Comparison of ENCODE assay signal across 8 cellular contexts in the genomic region with DNA sequence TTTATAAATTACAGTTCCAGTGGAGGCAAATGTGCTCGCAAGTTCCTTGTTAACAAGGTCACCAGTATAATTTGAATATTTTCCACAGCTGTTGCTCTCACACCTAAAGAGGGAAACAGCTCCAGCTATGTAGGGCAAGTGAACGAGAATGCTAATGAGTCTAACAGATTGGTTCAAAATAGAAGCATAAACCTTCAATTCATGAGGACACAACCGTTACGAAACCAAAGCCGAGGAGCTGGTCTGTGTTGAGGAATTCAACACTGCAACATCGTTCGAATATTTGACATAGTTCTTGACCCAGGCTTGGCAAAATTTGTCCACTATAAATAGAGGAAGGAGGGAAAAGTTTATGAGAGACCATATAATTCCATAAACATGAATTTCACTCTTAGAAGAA.
A peak's percentile ranks its signal among the peaks of the same experiment; 100 is the strongest.
DNase-seq lines count a peak whose midpoint lies in the region; ATAC-seq lines count a peak whose summit lies in the region.

No MANE protein-coding gene starts in this region.

- peak overlapping the region; percentile 89 for H3K27ac Mint-ChIP-seq in activated T-helper 1 cell treated with anti-CD3 and anti-CD28 coated beads, Interleukin-12 subunit alpha, Interleukin-12 subunit beta, Interleukin-2, Interleukin-4 antibody, amounts not matched to agents 30 ng/mL and 10 ng/mL and 1 ng/mL, durations not matched to agents 14 hours and 24 hours and 36 hours
- H3K27ac Mint-ChIP-seq in memory B cell = peak overlapping the region; percentile 84

- in situ Hi-C loops in HAP-1 (cut with MboI; ENCODE audit: low sequenced_read_pairs) = no loop called here

- H3K9me3 ChIP-seq in HAP-1 = no peaks in the 10 kb centered on the region

- no peaks in the 10 kb centered on the region for H3K27me3 ChIP-seq in HAP-1 (ENCODE audit: low read depth)

- H3K36me3 ChIP-seq in HAP-1 (replicated peaks) = no peaks in the 10 kb centered on the region

- DNase-seq in GM04503 (ENCODE audit: low read depth) (peak; percentile 83), memory B cell (ENCODE audit: low spot score in 2 of 2) (no peak), NCI-H774 (lab: John Stamatoyannopoulos, UW) (no peak), HAP-1 (ENCODE audit: low spot score in 2 of 2) (no peak), head of caudate nucleus (no peak)
- DNase-seq in activated T-helper 1 cell treated with anti-CD3 and anti-CD28 coated beads, Interleukin-12 subunit alpha, Interleukin-12 subunit beta, Interleukin-2, Interleukin-4 antibody, amounts not matched to agents 30 ng/mL and 10 ng/mL and 1 ng/mL, durations not matched to agents 14 hours and 24 hours and 36 hours (ENCODE audit: low spot score) = no peak

- H3K9me3 Mint-ChIP-seq in activated T-helper 1 cell treated with anti-CD3 and anti-CD28 coated beads, Interleukin-12 subunit alpha, Interleukin-12 subunit beta, Interleukin-2, Interleukin-4 antibody, amounts not matched to agents 30 ng/mL and 10 ng/mL and 1 ng/mL, durations not matched to agents 14 hours and 24 hours and 36 hours = peaks cover 14% of the 10 kb centered on the region
- peaks cover 10% of the 10 kb centered on the region for H3K9me3 Mint-ChIP-seq in memory B cell

- no peaks in the 10 kb centered on the region for H3K4me1 ChIP-seq in HAP-1

- no peaks in the 10 kb centered on the region for H3K36me3 Mint-ChIP-seq in activated T-helper 1 cell treated with anti-CD3 and anti-CD28 coated beads, Interleukin-12 subunit alpha, Interleukin-12 subunit beta, Interleukin-2, Interleukin-4 antibody, amounts not matched to agents 30 ng/mL and 10 ng/mL and 1 ng/mL, durations not matched to agents 14 hours and 24 hours and 36 hours (ENCODE audit: low read depth)
- peaks cover 3% of the 10 kb centered on the region for H3K36me3 Mint-ChIP-seq in memory B cell

- H3K4me1 Mint-ChIP-seq in activated T-helper 1 cell treated with anti-CD3 and anti-CD28 coated beads, Interleukin-12 subunit alpha, Interleukin-12 subunit beta, Interleukin-2, Interleukin-4 antibody, amounts not matched to agents 30 ng/mL and 10 ng/mL and 1 ng/mL, durations not matched to agents 14 hours and 24 hours and 36 hours (ENCODE audit: low read depth) = peaks cover 35% of the 10 kb centered on the region
- peaks cover 21% of the 10 kb centered on the region for H3K4me1 Mint-ChIP-seq in memory B cell

- no peak overlapping the region for H3K4me3 ChIP-seq in HAP-1

- intact Hi-C loops in activated T-helper 1 cell treated with anti-CD3 and anti-CD28 coated beads, Interleukin-12 subunit alpha, Interleukin-12 subunit beta, Interleukin-2, Interleukin-4 antibody, amounts not matched to agents 30 ng/mL and 10 ng/mL and 1 ng/mL, durations not matched to agents 14 hours and 24 hours and 36 hours (cut with micrococcal nuclease) = loop anchor here (1.0 to 10.0 kb wide), 13 partner anchors 17 to 1141 kb away; no protein-coding TSS in a partner anchor
- intact Hi-C loops in head of caudate nucleus (cut with DNase I) = no loop called here

- peaks cover 8% of the 10 kb centered on the region for H3K27me3 Mint-ChIP-seq in activated T-helper 1 cell treated with anti-CD3 and anti-CD28 coated beads, Interleukin-12 subunit alpha, Interleukin-12 subunit beta, Interleukin-2, Interleukin-4 antibody, amounts not matched to agents 30 ng/mL and 10 ng/mL and 1 ng/mL, durations not matched to agents 14 hours and 24 hours and 36 hours (ENCODE audit: insufficient read depth)
- peaks cover 1% of the 10 kb centered on the region for H3K27me3 Mint-ChIP-seq in memory B cell

- H3K4me3 Mint-ChIP-seq in activated T-helper 1 cell treated with anti-CD3 and anti-CD28 coated beads, Interleukin-12 subunit alpha, Interleukin-12 subunit beta, Interleukin-2, Interleukin-4 antibody, amounts not matched to agents 30 ng/mL and 10 ng/mL and 1 ng/mL, durations not matched to agents 14 hours and 24 hours and 36 hours = no peak overlapping the region
- peak overlapping the region; percentile 53 for H3K4me3 Mint-ChIP-seq in memory B cell

- ATAC-seq in HG02642 (IDR thresholded peaks at IDR 0.05; ENCODE audit: poor library complexity, unreplicated experiment) (peak; percentile 62), memory B cell (ENCODE audit: low read depth) (peak; percentile 60), HG03097 (IDR thresholded peaks at IDR 0.05; ENCODE audit: low FRiP score, unreplicated experiment) (no peak)
